Comparison of ENCODE assay signal across 8 cellular contexts in the genomic region with DNA sequence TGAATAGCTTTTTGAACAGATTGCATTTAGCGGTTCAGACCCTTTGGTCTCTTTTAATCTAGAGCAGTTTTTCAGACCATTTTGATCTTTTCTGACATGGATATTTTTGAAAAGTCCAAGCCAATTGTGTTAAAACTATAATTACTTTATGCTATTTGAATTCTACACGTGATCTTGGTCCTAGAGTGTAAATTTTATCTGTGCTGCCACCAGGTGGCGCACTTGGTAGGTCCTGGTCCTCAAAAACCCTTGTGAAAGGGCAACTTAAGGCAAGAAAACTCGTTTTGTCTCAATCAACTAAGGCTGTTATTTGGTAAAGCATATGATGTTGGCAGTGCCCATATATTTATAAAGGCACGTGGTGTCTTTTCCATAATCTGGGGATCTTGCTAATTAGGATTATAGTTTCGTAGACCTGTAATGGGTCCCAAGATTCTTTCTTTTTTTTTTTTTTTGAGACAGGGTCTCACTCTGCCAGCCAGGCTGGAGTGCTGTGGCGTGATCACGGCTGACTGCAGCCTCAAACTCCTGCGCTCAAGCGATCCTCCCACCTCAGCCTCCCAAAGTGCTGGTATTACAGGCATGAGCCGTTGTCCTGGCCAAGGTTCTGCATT. TPM values are rescaled to one million over a fixed set of nuclear protein-coding genes. Genes with fewer than 3 reads are reported as not detected.
A peak's percentile ranks its signal among the peaks of the same experiment; 100 is the strongest.
DNase-seq lines count a peak whose midpoint lies in the region; ATAC-seq and TF ChIP-seq lines count a peak whose summit lies in the region.

No MANE protein-coding gene starts in this region.

- in situ Hi-C loops in gastrocnemius medialis (cut with MboI; ENCODE audit: low sequenced_read_pairs in 4 of 4) = loop anchor here in 2 of 4 donors (5.0 to 10.0 kb wide), 2 partner anchors 115 to 118 kb away; no protein-coding TSS in a partner anchor

- H3K36me3 ChIP-seq in right atrium auricular region (no peaks in the 10 kb centered on the region), gastrocnemius medialis (no peaks in the 10 kb centered on the region)

- H3K27me3 ChIP-seq in right atrium auricular region (no peaks in the 10 kb centered on the region), gastrocnemius medialis (no peaks in the 10 kb centered on the region)

- ATAC-seq in activated naive CD4-positive, alpha-beta T cell treated with anti-CD3 and anti-CD28 coated beads, Interleukin-2, amount 50 U/mL, for 72 hours = peak in 1 of 2 donors; percentile 47
- ATAC-seq in gastrocnemius medialis (peak in 1 of 2 donors; percentile 55), HG03159 (IDR thresholded peaks at IDR 0.05; ENCODE audit: unreplicated experiment) (no peak), HG02678 (IDR thresholded peaks at IDR 0.05; ENCODE audit: unreplicated experiment) (no peak)

- H3K4me3 ChIP-seq in right atrium auricular region = no peak overlapping the region
- no peak overlapping the region for H3K4me3 ChIP-seq in gastrocnemius medialis

- no peak overlapping the region for H3K27ac ChIP-seq in right atrium auricular region
- no peak overlapping the region for H3K27ac ChIP-seq in gastrocnemius medialis

- peak; percentile 71 for DNase-seq in EH (ENCODE audit: low read depth)
- peak; percentile 50 for DNase-seq in SKM-1 (lab: John Stamatoyannopoulos, UW; ENCODE audit: unreplicated experiment)
- DNase-seq in activated naive CD4-positive, alpha-beta T cell treated with anti-CD3 and anti-CD28 coated beads, Interleukin-2, amount 50 U/mL, for 72 hours (ENCODE audit: low spot score in 2 of 2) = peak; percentile 59 to 66
- DNase-seq in right atrium auricular region (ENCODE audit: low spot score) = peak; percentile 80
- DNase-seq in gastrocnemius medialis = peak in 1 of 2 donors; percentile 45

- H3K4me1 ChIP-seq in right atrium auricular region = no peaks in the 10 kb centered on the region
- peaks cover 0 to 3% of the 10 kb centered on the region in 2 donors for H3K4me1 ChIP-seq in gastrocnemius medialis

- H3K9me3 Mint-ChIP-seq in activated naive CD4-positive, alpha-beta T cell treated with anti-CD3 and anti-CD28 coated beads, Interleukin-2, amount 50 U/mL, for 72 hours = no peaks in the 10 kb centered on the region

- TF ChIP-seq CTCF in LNCAP (IDR thresholded peaks at IDR 0.05) (peak; percentile 89), right atrium auricular region (IDR thresholded peaks at IDR 0.05) (peak; percentile 76 to 86), gastrocnemius medialis (IDR thresholded peaks at IDR 0.05 in 4 of 5, conservative IDR thresholded peaks at IDR 0.05 in 1 of 5) (peak; percentile 67 to 82 (median 71))

- no peak for TF ChIP-seq POLR2A in gastrocnemius medialis (IDR thresholded peaks at IDR 0.05)

- no peaks in the 10 kb centered on the region for H3K36me3 Mint-ChIP-seq in activated naive CD4-positive, alpha-beta T cell treated with anti-CD3 and anti-CD28 coated beads, Interleukin-2, amount 50 U/mL, for 72 hours

- H3K9me3 ChIP-seq in right atrium auricular region = no peaks in the 10 kb centered on the region
- H3K9me3 ChIP-seq in gastrocnemius medialis = no peaks in the 10 kb centered on the region

- H3K27ac Mint-ChIP-seq in activated naive CD4-positive, alpha-beta T cell treated with anti-CD3 and anti-CD28 coated beads, Interleukin-2, amount 50 U/mL, for 72 hours = no peak overlapping the region

- intact Hi-C loops in gastrocnemius medialis (cut with DNase I; ENCODE audit: low total_unique reads) = loop anchor here (1.0 kb wide), 1 partner anchor 111 kb away; no protein-coding TSS in a partner anchor

RNA-seq across cellular contexts. Expression of gene TEX2, which starts 43.9 kb away (rescaled TPM):
- total RNA-seq in activated naive CD4-positive, alpha-beta T cell treated with anti-CD3 and anti-CD28 coated beads, Interleukin-2, amount 50 U/mL, for 72 hours = 10 to 100 TPM; 12.1 to 14.7 TPM
- total RNA-seq in right atrium auricular region (10 to 100 TPM; 42.6 to 44.4 TPM), gastrocnemius medialis (10 to 100 TPM; 39.0 to 91.1 (median 77.4) TPM)
